8 cellular contexts compared by ENCODE assay signal in the genomic region with DNA sequence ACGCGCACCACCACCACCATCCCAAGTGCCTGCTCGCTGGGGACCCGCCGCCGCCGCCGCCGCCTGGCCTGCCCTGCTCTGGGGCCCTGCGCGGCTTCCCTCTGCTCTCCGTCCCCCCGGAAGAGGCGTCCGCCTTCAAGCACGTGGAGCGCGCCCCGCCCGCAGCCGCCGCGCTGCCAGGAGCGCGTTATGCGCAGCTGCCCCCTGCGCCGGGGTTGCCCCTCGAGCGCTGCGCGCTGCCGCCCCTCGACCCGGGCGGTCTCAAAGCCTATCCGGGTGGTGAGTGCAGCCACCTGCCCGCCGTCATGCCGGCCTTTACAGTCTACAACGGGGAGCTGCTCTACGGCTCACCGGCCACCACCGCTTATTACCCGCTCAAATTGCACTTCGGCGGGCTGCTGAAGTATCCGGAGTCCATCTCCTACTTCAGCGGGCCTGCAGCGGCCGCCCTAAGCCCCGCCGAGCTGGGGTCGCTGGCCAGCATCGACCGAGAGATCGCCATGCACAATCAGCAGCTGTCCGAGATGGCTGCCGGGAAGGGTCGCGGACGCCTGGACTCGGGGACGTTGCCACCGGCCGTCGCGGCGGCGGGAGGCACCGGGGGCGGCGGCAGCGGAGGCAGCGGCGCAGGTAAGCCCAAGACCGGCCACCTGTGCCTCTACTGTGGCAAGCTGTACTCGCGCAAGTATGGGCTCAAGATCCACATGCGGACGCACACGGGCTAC. TPM values are rescaled to one million over a fixed set of nuclear protein-coding genes. Genes with fewer than 3 reads are reported as not detected.
DNase-seq lines count a peak whose midpoint lies in the region; ATAC-seq and TF ChIP-seq lines count a peak whose summit lies in the region.

No MANE protein-coding gene starts in this region.

- peaks cover 7% of the 10 kb centered on the region in 2 donors for H3K36me3 Mint-ChIP-seq in naive B cell

- no peak for DNase-seq in BE2C
- DNase-seq in NCI-H748 (lab: John Stamatoyannopoulos, UW; ENCODE audit: unreplicated experiment): peak; percentile 81
- no peak for DNase-seq in naive B cell
- DNase-seq in SHP77 treated with DMSO at 0.1 percent for 48 hours (lab: John Stamatoyannopoulos, UW): no peak
- DNase-seq in caudate nucleus (lab: John Stamatoyannopoulos, UW): no peak

- TF ChIP-seq CTCF in BE2C (IDR thresholded peaks at IDR 0.05; ENCODE audit: low read depth, low read length): no peak

- peaks cover 98% of the 10 kb centered on the region for H3K27me3 ChIP-seq in BE2C
- H3K27me3 ChIP-seq in duodenal mucosa (ENCODE audit: control insufficient read depth in 1 of 2, insufficient read depth in 2 of 2, low read length in 2 of 2): peaks cover 89 to 92% of the 10 kb centered on the region in 2 donors

- peak overlapping the region; percentile 44 to 91 (median 85) for H3K4me3 Mint-ChIP-seq in naive B cell

- peak overlapping the region in 1 of 6 donors; percentile 56 for H3K27ac Mint-ChIP-seq in naive B cell

- H3K4me3 ChIP-seq in BE2C (ENCODE audit: low read depth, low read length): peak overlapping the region; percentile 31
- H3K4me3 ChIP-seq in duodenal mucosa (ENCODE audit: low read depth in 1 of 2, low read length in 2 of 2): peak overlapping the region; percentile 65 to 68

- H3K36me3 ChIP-seq in BE2C (no peaks in the 10 kb centered on the region), duodenal mucosa (ENCODE audit: control insufficient read depth in 1 of 2, insufficient read depth in 2 of 2, low read length in 2 of 2) (no peaks in the 10 kb centered on the region)

- H3K9ac ChIP-seq in duodenal mucosa (ENCODE audit: low read depth in 1 of 2, low read length in 2 of 2): no peak overlapping the region

- ATAC-seq in GM18520 (IDR thresholded peaks at IDR 0.05; ENCODE audit: unreplicated experiment) (peak; percentile 36), HG03025 (IDR thresholded peaks at IDR 0.05; ENCODE audit: low FRiP score, unreplicated experiment) (peak; percentile 58), naive B cell (ENCODE audit: low read depth in 2 of 2) (peak; percentile 62 to 66)

- H3K9me3 ChIP-seq in BE2C: no peaks in the 10 kb centered on the region
- no peaks in the 10 kb centered on the region for H3K9me3 ChIP-seq in duodenal mucosa (ENCODE audit: control insufficient read depth in 1 of 2, low read length in 2 of 2)

- H3K27ac ChIP-seq in duodenal mucosa (ENCODE audit: low read depth, low read length): no peak overlapping the region
- H3K27ac ChIP-seq in caudate nucleus (ENCODE audit: low read depth, low read length): no peak overlapping the region

- H3K4me1 ChIP-seq in BE2C: no peaks in the 10 kb centered on the region
- peaks cover 11 to 22% of the 10 kb centered on the region in 2 donors for H3K4me1 ChIP-seq in duodenal mucosa (ENCODE audit: control insufficient read depth in 1 of 2, insufficient read depth in 2 of 2, low read length in 2 of 2)

- peaks cover 3 to 18% (median 9%) of the 10 kb centered on the region in 3 donors for H3K4me1 Mint-ChIP-seq in naive B cell

- peaks cover 69 to 80% (median 77%) of the 10 kb centered on the region in 3 donors for H3K27me3 Mint-ChIP-seq in naive B cell

- peaks cover 0 to 22% (median 6%) of the 10 kb centered on the region in 7 donors for H3K9me3 Mint-ChIP-seq in naive B cell

RNA-seq across cellular contexts. Expression of a gene that starts 7.2 kb away (rescaled TPM):
- polyA plus RNA-seq in BE2C (2012; ENCODE audit: insufficient read depth, insufficient read length, low read depth): not detected
- polyA plus RNA-seq in naive B cell (ENCODE audit: low read depth in 6 of 6): not detected

RNA-seq across cellular contexts. Expression of a gene that starts 45.4 kb away (rescaled TPM):
- polyA plus RNA-seq in BE2C (2012; ENCODE audit: insufficient read depth, insufficient read length, low read depth): 27.5 TPM
- polyA plus RNA-seq in naive B cell (ENCODE audit: low read depth in 6 of 6): 10 to 100 TPM; 41.4 to 49.7 (median 44.1) TPM
